Comparison of ENCODE assay signal across 8 cellular contexts in the genomic region with DNA sequence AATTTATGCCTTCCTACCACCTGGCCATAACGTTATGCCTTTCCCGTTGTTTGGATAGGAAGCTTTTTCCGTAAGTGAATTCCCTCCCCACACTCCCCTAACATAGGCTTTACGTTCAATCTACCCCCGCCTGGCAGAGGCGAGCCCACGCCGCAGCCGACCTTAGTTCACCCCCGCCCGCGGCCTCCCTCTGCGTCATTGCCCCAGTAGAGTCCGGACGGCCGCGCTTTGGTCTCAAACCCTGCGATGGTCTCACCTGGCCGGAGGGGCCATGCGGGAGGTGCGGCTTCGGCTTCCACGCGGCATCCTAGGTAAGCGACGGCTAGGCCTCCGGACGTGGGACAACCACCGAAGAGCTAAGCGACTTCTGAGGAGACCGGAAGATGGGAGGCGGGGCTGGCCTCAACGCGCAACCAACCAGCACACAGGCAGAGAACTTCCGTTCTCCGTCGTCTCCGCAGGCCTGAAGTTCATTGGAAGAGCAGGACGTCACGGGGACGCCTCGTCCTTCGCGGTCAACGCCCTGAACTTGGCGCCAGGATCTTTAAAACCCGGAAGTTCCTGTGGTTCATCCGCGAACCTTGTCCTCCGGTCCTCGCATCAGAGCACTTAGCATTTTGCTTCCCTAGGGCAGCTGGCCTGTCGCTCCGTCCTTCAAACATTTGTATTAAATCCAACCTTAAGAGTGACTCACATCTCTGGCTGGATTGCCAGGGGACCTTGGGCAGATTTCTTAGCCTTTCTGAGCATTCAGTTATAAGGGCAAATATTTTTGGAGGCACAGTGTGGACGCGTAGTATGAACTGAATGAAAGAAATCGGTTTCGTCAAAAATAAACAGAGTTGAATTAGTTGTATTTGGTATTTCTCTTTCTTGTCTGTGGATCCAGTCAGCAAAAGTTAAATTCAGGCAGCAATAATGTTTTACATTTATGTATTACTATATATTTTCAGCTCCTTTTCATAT. TPM values are rescaled to one million over a fixed set of nuclear protein-coding genes. Genes with fewer than 3 reads are reported as not detected.
DNase-seq lines count a peak whose midpoint lies in the region; ATAC-seq and TF ChIP-seq lines count a peak whose summit lies in the region.

Gene CHCHD2, minus strand, starts transcription at position 369 of the 966 bp plus-strand sequence. Its CDS starts 63 bp downstream, at position 306.

- H4K20me1 ChIP-seq in SK-N-SH (ENCODE audit: insufficient read depth) = peaks cover 33% of the 10 kb centered on the region

- TF ChIP-seq RAD21 in SK-N-SH (IDR thresholded peaks at IDR 0.05; ENCODE audit: low read length) = no peak

- peak within 1 kb of the TSS; percentile 86 for H3K4me2 ChIP-seq in SK-N-SH

- 2% methylated on average over 45 of the region's 57 CpGs for WGBS in SK-N-SH (ENCODE audit: low lambda C conversion rate)
- WGBS in gastroesophageal sphincter (ENCODE audit: low coverage in 1 of 2), 2 donors = 2 to 4% methylated on average over 18 to 29 of the region's 57 CpGs

- H3K27me3 ChIP-seq in SK-N-SH (ENCODE audit: insufficient read depth) (no peaks in the 10 kb centered on the region; the same call in 1 of the 2 replicates), gastroesophageal sphincter (no peaks in the 10 kb centered on the region), thoracic aorta (replicated peaks; ENCODE audit: insufficient read depth) (no peaks in the 10 kb centered on the region)

- H3K27ac ChIP-seq in SK-N-SH (ENCODE audit: low read depth in 2 of 2, low read length in 1 of 2) (peak within 1 kb of the TSS; percentile 70 to 88), gastroesophageal sphincter (peak within 1 kb of the TSS; percentile 64 to 92 (median 90)), thoracic aorta (peak within 1 kb of the TSS; percentile 88 to 94)

- peaks cover 40% of the 10 kb centered on the region for H3K79me2 ChIP-seq in SK-N-SH (ENCODE audit: insufficient read depth)

- H3K4me3 ChIP-seq in GM08714 (ENCODE audit: low read length) (peak within 1 kb of the TSS; percentile 97), SK-N-SH (ENCODE audit: low read depth in 2 of 2, low read length in 1 of 2) (peak within 1 kb of the TSS; percentile 75 to 86), gastroesophageal sphincter (peak within 1 kb of the TSS; percentile 56 to 64), thoracic aorta (peak within 1 kb of the TSS; percentile 93)

- H3K27ac Mint-ChIP-seq in activated naive CD4-positive, alpha-beta T cell treated with anti-CD3 and anti-CD28 coated beads, Interleukin-2, amount 10 ng/mL, durations not matched to agents 7 days and 5 days = peak within 1 kb of the TSS; percentile 97
- peak within 1 kb of the TSS; percentile 98 for H3K27ac Mint-ChIP-seq in osteocyte (ENCODE audit: unreplicated experiment)

- H3K9me3 Mint-ChIP-seq in activated naive CD4-positive, alpha-beta T cell treated with anti-CD3 and anti-CD28 coated beads, Interleukin-2, amount 10 ng/mL, durations not matched to agents 7 days and 5 days = peaks cover 8% of the 10 kb centered on the region
- H3K9me3 Mint-ChIP-seq in osteocyte (ENCODE audit: unreplicated experiment) = no peaks in the 10 kb centered on the region

- no peaks in the 10 kb centered on the region for H3K9me2 ChIP-seq in SK-N-SH

- H3K4me3 Mint-ChIP-seq in activated naive CD4-positive, alpha-beta T cell treated with anti-CD3 and anti-CD28 coated beads, Interleukin-2, amount 10 ng/mL, durations not matched to agents 7 days and 5 days = peak within 1 kb of the TSS; percentile 97
- H3K4me3 Mint-ChIP-seq in osteocyte (ENCODE audit: unreplicated experiment) = peak within 1 kb of the TSS; percentile 96

- no peaks in the 10 kb centered on the region for H3K27me3 Mint-ChIP-seq in activated naive CD4-positive, alpha-beta T cell treated with anti-CD3 and anti-CD28 coated beads, Interleukin-2, amount 10 ng/mL, durations not matched to agents 7 days and 5 days
- H3K27me3 Mint-ChIP-seq in osteocyte (ENCODE audit: unreplicated experiment) = peaks cover 5% of the 10 kb centered on the region

- H3K4me1 Mint-ChIP-seq in activated naive CD4-positive, alpha-beta T cell treated with anti-CD3 and anti-CD28 coated beads, Interleukin-2, amount 10 ng/mL, durations not matched to agents 7 days and 5 days = peaks cover 46% of the 10 kb centered on the region
- peaks cover 23% of the 10 kb centered on the region for H3K4me1 Mint-ChIP-seq in osteocyte (ENCODE audit: unreplicated experiment)

- peak; percentile 99 for ATAC-seq in HG02610 (IDR thresholded peaks at IDR 0.05; ENCODE audit: unreplicated experiment)
- ATAC-seq in gastroesophageal sphincter = peak; percentile 100
- ATAC-seq in thoracic aorta (ENCODE audit: insufficient number of reproducible peaks, low FRiP score, low read depth) = peak; percentile 97

- CTCF ChIA-PET in SK-N-SH (lab: Yijun Ruan, JAX) = interaction anchor here (0.9 to 1.6 kb wide), 3 partner anchors 18 to 32 kb away, joined by 4 to 9 read pairs (median 8); no protein-coding TSS in a partner anchor
- CTCF ChIA-PET in activated naive CD4-positive, alpha-beta T cell treated with anti-CD3 and anti-CD28 coated beads, Interleukin-2, amount 10 ng/mL, durations not matched to agents 7 days and 5 days (lab: Charles Lee) = no interaction called here

- H3K4me1 ChIP-seq in SK-N-SH (ENCODE audit: control insufficient read depth in 1 of 2, insufficient read depth in 2 of 2, low read depth in 1 of 2, low read length in 1 of 2) = peaks cover 0 to 8% of the 10 kb centered on the region in 2 experiments; a peak in 2 of 4 replicates
- H3K4me1 ChIP-seq in gastroesophageal sphincter = peaks cover 0 to 32% (median 8%) of the 10 kb centered on the region in 3 donors
- peaks cover 16 to 27% of the 10 kb centered on the region in 2 donors for H3K4me1 ChIP-seq in thoracic aorta (ENCODE audit: control insufficient read depth in 1 of 2, low read depth in 2 of 2)

- H2AFZ ChIP-seq in SK-N-SH (ENCODE audit: low read depth) = peak within 1 kb of the TSS; percentile 98

- peak; percentile 100 for DNase-seq in NCI-H1092 (lab: John Stamatoyannopoulos, UW)
- DNase-seq in SK-N-SH = peak; percentile 98
- DNase-seq in activated naive CD4-positive, alpha-beta T cell treated with anti-CD3 and anti-CD28 coated beads, Interleukin-2, amount 10 ng/mL, durations not matched to agents 7 days and 5 days = peak; percentile 97
- peak; percentile 97 for DNase-seq in osteocyte (ENCODE audit: extremely low spot score, unreplicated experiment)
- DNase-seq in thoracic aorta (ENCODE audit: low spot score) = peak; percentile 90

- H3K9ac ChIP-seq in SK-N-SH = peak within 1 kb of the TSS; percentile 92

- no peak for TF ChIP-seq EP300 in SK-N-SH (IDR thresholded peaks at IDR 0.05; ENCODE audit: borderline replicate concordance in 1 of 2, low read depth in 1 of 2, low read length in 1 of 2)
- TF ChIP-seq EP300 in gastroesophageal sphincter (IDR thresholded peaks at IDR 0.05) = no peak

- H3K9me3 ChIP-seq in SK-N-SH (no peaks in the 10 kb centered on the region), gastroesophageal sphincter (no peaks in the 10 kb centered on the region), thoracic aorta (no peaks in the 10 kb centered on the region)

- H3K36me3 ChIP-seq in SK-N-SH (replicated peaks in 1 of 2; ENCODE audit: control insufficient read depth in 1 of 2, insufficient read depth in 2 of 2, low read length in 1 of 2) (peaks cover 25 to 33% of the 10 kb centered on the region in 2 experiments), gastroesophageal sphincter (peaks cover 4 to 33% of the 10 kb centered on the region in 2 donors), thoracic aorta (peaks cover 27% of the 10 kb centered on the region)

- peaks cover 40% of the 10 kb centered on the region for H3K36me3 Mint-ChIP-seq in activated naive CD4-positive, alpha-beta T cell treated with anti-CD3 and anti-CD28 coated beads, Interleukin-2, amount 10 ng/mL, durations not matched to agents 7 days and 5 days
- H3K36me3 Mint-ChIP-seq in osteocyte (ENCODE audit: unreplicated experiment) = peaks cover 10% of the 10 kb centered on the region

- peak; percentile 82 to 85 for TF ChIP-seq POLR2A in gastroesophageal sphincter (IDR thresholded peaks at IDR 0.05)

- POLR2A ChIA-PET in SK-N-SH (lab: Yijun Ruan, JAX) = interaction anchor here (0.6 to 1.5 kb wide), 11 partner anchors 9 to 741 kb away, joined by 3 to 8 read pairs (median 4); partner anchors contain the start of genes CCT6A, NUPR2, PSPH and SUMF2

- peaks cover 26% of the 10 kb centered on the region for H3F3A ChIP-seq in SK-N-SH (replicated peaks; ENCODE audit: insufficient read depth)

- TF ChIP-seq CTCF in SK-N-SH (IDR thresholded peaks at IDR 0.05) = no peak
- TF ChIP-seq CTCF in gastroesophageal sphincter (IDR thresholded peaks at IDR 0.05) = no peak
- TF ChIP-seq CTCF in osteocyte (IDR thresholded peaks at IDR 0.05) = no peak
- no peak for TF ChIP-seq CTCF in thoracic aorta (IDR thresholded peaks at IDR 0.05)

TF ChIP-seq in SK-N-SH, 30 proteins besides CTCF, POLR2A, EP300 and RAD21 (continues in another document):
- TF ChIP-seq CHD2 (IDR thresholded peaks at IDR 0.05; ENCODE audit: low read length, partially characterized antibody) (no peak), MAX (IDR thresholded peaks at IDR 0.05; ENCODE audit: low read depth) (peak; percentile 61), TAF1 (IDR thresholded peaks at IDR 0.05; ENCODE audit: borderline replicate concordance, low read depth, low read length) (peak; percentile 91), TCF12 (IDR thresholded peaks at IDR 0.05) (peak; percentile 22; the same call in 1 of the 2 replicates), SMC3 (IDR thresholded peaks at IDR 0.05; ENCODE audit: low read depth, low read length) (no peak), ELF1 (IDR thresholded peaks at IDR 0.05) (peak; percentile 97), YY1 (IDR thresholded peaks at IDR 0.05; ENCODE audit: low read depth) (peak; percentile 63; the same call in 1 of the 2 replicates), MXI1 (IDR thresholded peaks at IDR 0.05; ENCODE audit: low read depth, low read length) (peak; percentile 94), USF2 (IDR thresholded peaks at IDR 0.05; ENCODE audit: borderline replicate concordance, low read depth, low read length) (no peak)

RNA-seq across cellular contexts. Expression of gene CHCHD2, which starts in this region (rescaled TPM):
- 500 and 624 TPM in 2 replicates for polyA plus RNA-seq in SK-N-SH (2012; rRNA removed)
- polyA plus RNA-seq in SK-N-SH (2012; cell fraction: cytosol; rRNA removed) = 487 and 543 TPM in 2 replicates
- polyA plus RNA-seq in SK-N-SH (2012; cell fraction: nucleus; rRNA removed) = 218 and 286 TPM in 2 replicates
- 100 to 1,000 TPM; 221 to 414 (median 339) TPM for total RNA-seq in gastroesophageal sphincter
- total RNA-seq in osteocyte = 228 and 237 TPM in 2 replicates
- 100 to 1,000 TPM; 220 to 311 TPM for total RNA-seq in thoracic aorta

Comparison
In these comparisons a context has a peak if more than half of its experiments do, and no peak if none do; other contexts are left out.
1. Peak in every context shown above with its lines: DNase-seq, ATAC-seq, H3K4me3 ChIP-seq and H3K27ac ChIP-seq.